ENCODE assay signal across 28 cellular contexts in genomic region chr18:34084635-34085034, GRCh38.
"Had no signal": no experiment of that assay in that cellular context is flagged by ENCODE, and none has a peak within 500 bp of the region (broad histone marks: within the 10 kb centered on the region; RNA-seq: fewer than 3 reads in every experiment).

No MANE protein-coding gene starts in this region.

- H3K4me1 Mint-ChIP-seq: activated B cell treated with CpG ODN at 0.5 μM for 24 hours; activated T-helper 17 cell treated with anti-CD3 and anti-CD28 coated beads, Interleukin-2, amount 50 U/mL, for 72 hours; naive thymus-derived CD4-positive, alpha-beta T cell; neural crest cell; stimulated activated naive B cell treated with anti-CD40 and anti-IgM and Interleukin-4, amounts not matched to agents 10 μg/mL and 1 μg/mL and 100 μg/mL, for 72 hours had no signal

- H3K27me3 Mint-ChIP-seq: activated B cell treated with CpG ODN at 0.5 μM for 24 hours; activated CD8-positive, alpha-beta T cell treated with anti-CD3 and anti-CD28 coated beads for 36 hours; activated T-helper 17 cell treated with anti-CD3 and anti-CD28 coated beads, Interleukin-2, amount 50 U/mL, for 72 hours; effector memory CD8-positive, alpha-beta T cell; naive thymus-derived CD4-positive, alpha-beta T cell; stimulated activated naive B cell treated with anti-CD40 and anti-IgM and Interleukin-4, amounts not matched to agents 10 μg/mL and 1 μg/mL and 100 μg/mL, for 72 hours had no signal

- H3K4me1 ChIP-seq: gastroesophageal sphincter, parathyroid adenoma, right atrium auricular region, stomach, thyroid gland, upper lobe of left lung, vagina had no signal

- H3K9me3 ChIP-seq: gastroesophageal sphincter, right atrium auricular region, stomach, thyroid gland, upper lobe of left lung, vagina had no signal

- ATAC-seq: activated CD8-positive, alpha-beta T cell treated with anti-CD3 and anti-CD28 coated beads for 36 hours; activated T-cell treated with anti-CD3 and anti-CD28 coated beads, Interleukin-2, amount 50 U/mL, for 4 hours; activated T-helper 17 cell treated with anti-CD3 and anti-CD28 coated beads, Interleukin-2, amount 50 U/mL, for 72 hours; effector memory CD8-positive, alpha-beta T cell; gastroesophageal sphincter; left colon; naive thymus-derived CD4-positive, alpha-beta T cell; stimulated activated naive B cell treated with anti-CD40 and anti-IgM and Interleukin-4, amounts not matched to agents 10 μg/mL and 1 μg/mL and 100 μg/mL, for 72 hours had no signal

- H3K27ac ChIP-seq: gastroesophageal sphincter, hepatocyte, parathyroid adenoma, right atrium auricular region, stomach, thyroid gland, upper lobe of left lung, vagina had no signal

- DNase-seq: activated B cell treated with CpG ODN at 0.5 μM for 24 hours; activated CD4-positive, alpha-beta T cell treated with anti-CD3 and anti-CD28 coated beads, Interleukin-2, amount 50 U/mL, for 1 hour; activated CD8-positive, alpha-beta T cell treated with anti-CD3 and anti-CD28 coated beads for 36 hours; activated gamma-delta T cell treated with Interleukin-2 at 50 U/mL for 16 hours; activated naive CD4-positive, alpha-beta T cell treated with anti-CD3 and anti-CD28 coated beads, Interleukin-2, amount 50 U/mL, for 16 hours; activated T-cell treated with anti-CD3 and anti-CD28 coated beads, Interleukin-2, amount 50 U/mL, for 4 hours; amygdala; caudate nucleus; cortex of kidney; effector memory CD8-positive, alpha-beta T cell; erythroblast; left colon; midbrain; naive thymus-derived CD4-positive, alpha-beta T cell; nucleus accumbens; stimulated activated CD4-positive, alpha-beta T cell treated with anti-CD3 and anti-CD28 coated beads, Interleukin-15, amount 100 ng/mL, for 24 hours; stimulated activated CD4-positive, alpha-beta T cell treated with anti-CD3 and anti-CD28 coated beads, Interleukin-2, amount 100 ng/mL, for 24 hours; stimulated activated naive B cell treated with anti-CD40 and anti-IgM and Interleukin-4, amounts not matched to agents 10 μg/mL and 1 μg/mL and 100 μg/mL, for 72 hours; stomach; thyroid gland; upper lobe of left lung had no signal

- H3K27ac Mint-ChIP-seq: activated B cell treated with CpG ODN at 0.5 μM for 24 hours; activated CD8-positive, alpha-beta T cell treated with anti-CD3 and anti-CD28 coated beads for 36 hours; activated T-helper 17 cell treated with anti-CD3 and anti-CD28 coated beads, Interleukin-2, amount 50 U/mL, for 72 hours; effector memory CD8-positive, alpha-beta T cell; naive thymus-derived CD4-positive, alpha-beta T cell; stimulated activated naive B cell treated with anti-CD40 and anti-IgM and Interleukin-4, amounts not matched to agents 10 μg/mL and 1 μg/mL and 100 μg/mL, for 72 hours had no signal

- H3K4me3 Mint-ChIP-seq: activated B cell treated with CpG ODN at 0.5 μM for 24 hours; activated CD8-positive, alpha-beta T cell treated with anti-CD3 and anti-CD28 coated beads for 36 hours; activated T-cell treated with anti-CD3 and anti-CD28 coated beads, Interleukin-2, amount 50 U/mL, for 4 hours; activated T-helper 17 cell treated with anti-CD3 and anti-CD28 coated beads, Interleukin-2, amount 50 U/mL, for 72 hours; effector memory CD8-positive, alpha-beta T cell; naive thymus-derived CD4-positive, alpha-beta T cell; neural crest cell; stimulated activated naive B cell treated with anti-CD40 and anti-IgM and Interleukin-4, amounts not matched to agents 10 μg/mL and 1 μg/mL and 100 μg/mL, for 72 hours had no signal

- H3K9me3 Mint-ChIP-seq: neural crest cell; stimulated activated naive B cell treated with anti-CD40 and anti-IgM and Interleukin-4, amounts not matched to agents 10 μg/mL and 1 μg/mL and 100 μg/mL, for 72 hours had no signal

- H3K36me3 ChIP-seq: gastroesophageal sphincter, right atrium auricular region, stomach, thyroid gland, upper lobe of left lung, vagina had no signal

- H3K36me3 Mint-ChIP-seq: naive thymus-derived CD4-positive, alpha-beta T cell; stimulated activated naive B cell treated with anti-CD40 and anti-IgM and Interleukin-4, amounts not matched to agents 10 μg/mL and 1 μg/mL and 100 μg/mL, for 72 hours had no signal

- H3K27me3 ChIP-seq: gastroesophageal sphincter, hepatocyte, right atrium auricular region, stomach, thyroid gland, upper lobe of left lung, vagina had no signal

- H3K4me3 ChIP-seq: gastroesophageal sphincter, hepatocyte, right atrium auricular region, stomach, thyroid gland, upper lobe of left lung, vagina had no signal
